Comparison of ENCODE assay signal across 1 cellular context in genomic region chr5:170484459-170484831, GRCh38.
TF ChIP-seq lines count a peak whose summit lies in the region.

No MANE protein-coding gene starts in this region.

TF ChIP-seq in HEK293, 187 proteins besides CTCF, POLR2A, EP300 and RAD21 (continued from another document):
- TF ChIP-seq, protein P1, sequence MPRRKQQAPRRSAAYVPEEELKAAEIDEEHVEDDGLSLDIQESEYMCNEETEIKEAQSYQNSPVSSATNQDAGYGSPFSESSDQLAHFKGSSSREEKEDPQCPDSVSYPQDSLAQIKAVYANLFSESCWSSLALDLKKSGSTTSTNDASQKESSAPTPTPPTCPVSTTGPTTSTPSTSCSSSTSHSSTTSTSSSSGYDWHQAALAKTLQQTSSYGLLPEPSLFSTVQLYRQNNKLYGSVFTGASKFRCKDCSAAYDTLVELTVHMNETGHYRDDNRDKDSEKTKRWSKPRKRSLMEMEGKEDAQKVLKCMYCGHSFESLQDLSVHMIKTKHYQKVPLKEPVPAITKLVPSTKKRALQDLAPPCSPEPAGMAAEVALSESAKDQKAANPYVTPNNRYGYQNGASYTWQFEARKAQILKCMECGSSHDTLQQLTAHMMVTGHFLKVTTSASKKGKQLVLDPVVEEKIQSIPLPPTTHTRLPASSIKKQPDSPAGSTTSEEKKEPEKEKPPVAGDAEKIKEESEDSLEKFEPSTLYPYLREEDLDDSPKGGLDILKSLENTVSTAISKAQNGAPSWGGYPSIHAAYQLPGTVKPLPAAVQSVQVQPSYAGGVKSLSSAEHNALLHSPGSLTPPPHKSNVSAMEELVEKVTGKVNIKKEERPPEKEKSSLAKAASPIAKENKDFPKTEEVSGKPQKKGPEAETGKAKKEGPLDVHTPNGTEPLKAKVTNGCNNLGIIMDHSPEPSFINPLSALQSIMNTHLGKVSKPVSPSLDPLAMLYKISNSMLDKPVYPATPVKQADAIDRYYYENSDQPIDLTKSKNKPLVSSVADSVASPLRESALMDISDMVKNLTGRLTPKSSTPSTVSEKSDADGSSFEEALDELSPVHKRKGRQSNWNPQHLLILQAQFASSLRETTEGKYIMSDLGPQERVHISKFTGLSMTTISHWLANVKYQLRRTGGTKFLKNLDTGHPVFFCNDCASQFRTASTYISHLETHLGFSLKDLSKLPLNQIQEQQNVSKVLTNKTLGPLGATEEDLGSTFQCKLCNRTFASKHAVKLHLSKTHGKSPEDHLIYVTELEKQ (tag by site-specific recombination; IDR thresholded peaks at IDR 0.05; ENCODE audit: borderline replicate concordance): no peak
- TF ChIP-seq ZIC2 (tag by site-specific recombination; IDR thresholded peaks at IDR 0.05) (no peak), TCF7L2 (IDR thresholded peaks at IDR 0.05; ENCODE audit: borderline replicate concordance, low read depth, low read length) (no peak), ZNF544 (tag by site-specific recombination; IDR thresholded peaks at IDR 0.05) (no peak)
TF ChIP-seq in HEK293: peak in this region for 8.
